Comparison of ENCODE assay signal across 8 cellular contexts in the genomic region with DNA sequence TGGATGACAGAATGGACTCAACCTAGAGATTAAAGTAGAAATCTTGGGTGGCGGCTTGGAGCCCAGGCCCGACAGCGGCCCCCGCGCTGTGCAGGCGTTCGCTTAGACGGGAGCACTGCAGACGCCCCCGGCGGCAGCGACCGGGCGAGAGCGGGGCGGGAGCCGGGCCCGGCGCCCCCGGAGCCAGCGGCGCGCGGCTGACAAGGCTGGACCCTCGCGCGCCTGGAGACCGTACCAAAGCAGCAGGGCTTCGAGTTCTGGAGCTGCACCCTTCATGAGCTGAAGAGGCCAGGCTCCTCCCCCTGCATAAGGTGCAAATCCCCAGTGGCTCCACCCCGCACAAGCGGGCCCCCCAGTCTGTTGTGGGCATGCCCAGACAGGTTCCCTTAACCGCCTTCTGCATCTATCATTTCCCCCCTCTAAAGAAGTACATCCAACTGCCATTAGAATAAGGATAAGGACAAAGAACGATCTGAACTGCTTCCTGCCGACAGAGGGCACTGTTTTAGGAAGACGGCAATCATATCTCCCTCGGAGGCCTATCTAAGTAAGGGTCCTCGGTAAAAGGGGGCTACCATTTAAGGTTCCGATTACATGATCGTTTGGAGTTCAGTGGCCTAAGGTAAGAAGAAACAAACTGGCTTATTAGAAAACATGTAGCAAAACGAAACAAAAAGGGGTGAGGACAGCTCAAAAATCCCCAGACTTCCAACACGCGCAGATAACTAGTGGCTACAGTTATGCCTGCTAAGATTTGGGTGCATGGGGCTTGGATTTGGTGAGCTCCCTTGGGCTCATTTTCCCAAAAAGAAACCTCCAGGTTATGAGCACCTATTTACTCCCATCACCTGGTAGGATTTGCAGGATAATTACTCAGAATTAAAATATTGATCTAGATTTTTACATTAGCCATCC.
DNase-seq lines count a peak whose midpoint lies in the region; ATAC-seq and TF ChIP-seq lines count a peak whose summit lies in the region.

No MANE protein-coding gene starts in this region.

- no peak overlapping the region for H3K27ac Mint-ChIP-seq in natural killer cell

- no peaks in the 10 kb centered on the region for H3K9me3 Mint-ChIP-seq in natural killer cell

- in situ Hi-C loops in KBM-7 (cut with MboI; ENCODE audit: low pct_unique_long_range_greater_than_20kb, low sequenced_read_pairs), result no loop called here

- peak; percentile 82 for ATAC-seq in GM18907 (IDR thresholded peaks at IDR 0.05; ENCODE audit: unreplicated experiment)
- ATAC-seq in natural killer cell, result peak in 2 of 3 donors; percentile 24 to 62
- no peak for ATAC-seq in GM21576 (IDR thresholded peaks at IDR 0.05; ENCODE audit: unreplicated experiment)

- H3K4me3 ChIP-seq in choroid plexus epithelial cell (ENCODE audit: low read depth, low read length), result peak overlapping the region; percentile 44

- intact Hi-C loops in natural killer cell (cut with micrococcal nuclease), result no loop called here

- peaks cover 4 to 5% of the 10 kb centered on the region in 2 donors for H3K4me1 Mint-ChIP-seq in natural killer cell

- H3K36me3 Mint-ChIP-seq in natural killer cell, result no peaks in the 10 kb centered on the region

- H3K4me3 Mint-ChIP-seq in natural killer cell, result peak overlapping the region; percentile 72

- DNase-seq in KBM-7, result peak; percentile 20
- DNase-seq in choroid plexus epithelial cell (ENCODE audit: low read depth), result peak; percentile 53
- DNase-seq in natural killer cell, result no peak
- DNase-seq in NCI-H146 treated with DMSO at 0.1 percent for 48 hours (lab: John Stamatoyannopoulos, UW; ENCODE audit: unreplicated experiment), result no peak
- DNase-seq in cerebellar nuclear complex (lab: John Stamatoyannopoulos, UW), result no peak
- no peak for DNase-seq in DMS 273 treated with DMSO at 0.1 percent for 48 hours (lab: John Stamatoyannopoulos, UW)

- TF ChIP-seq CTCF in choroid plexus epithelial cell (conservative IDR thresholded peaks at IDR 0.05; ENCODE audit: low read depth, low read length) (peak; percentile 67), natural killer cell (IDR thresholded peaks at IDR 0.05) (peak; percentile 46)

- H3K27me3 Mint-ChIP-seq in natural killer cell (ENCODE audit: low read depth in 2 of 2), result no peaks in the 10 kb centered on the region

Comparison
In these comparisons a context has a peak if more than half of its experiments do, and no peak if none do; other contexts are left out.
1. DNase-seq: peak in KBM-7 (single experiment) and choroid plexus epithelial cell (single experiment); none in natural killer cell (single experiment), NCI-H146 treated with DMSO at 0.1 percent for 48 hours (single experiment), cerebellar nuclear complex (0 of 2) and DMS 273 treated with DMSO at 0.1 percent for 48 hours (single experiment).